ENCODE assay signal across 8 cellular contexts in the genomic region with DNA sequence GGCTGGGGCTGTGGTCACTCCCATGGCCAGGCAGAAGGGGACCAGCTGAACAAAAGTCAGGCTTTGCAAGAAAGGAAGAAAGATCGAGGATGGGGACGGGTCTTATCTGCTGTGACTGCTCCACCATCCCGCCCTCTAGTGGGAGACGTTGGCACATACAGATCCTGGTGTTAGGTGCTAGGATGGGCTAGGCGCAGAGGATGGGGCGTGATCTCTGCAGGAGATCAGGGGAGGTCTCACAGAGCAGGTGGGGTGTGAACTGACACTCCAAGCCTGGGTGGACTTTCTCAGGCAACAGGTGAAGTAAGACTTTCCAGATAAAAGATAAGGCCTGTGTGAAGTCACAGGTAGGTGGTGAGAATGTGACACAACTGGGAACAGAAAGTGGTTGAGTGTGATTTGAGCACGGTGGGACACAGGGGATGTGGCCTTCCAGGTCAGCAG.
DNase-seq lines count a peak whose midpoint lies in the region; ATAC-seq and TF ChIP-seq lines count a peak whose summit lies in the region.

No MANE protein-coding gene starts in this region.

- CTCF ChIA-PET in CD8-positive, alpha-beta T cell (lab: Charles Lee) = interaction anchor here (0.9 to 2.5 kb wide), 4 partner anchors 12 to 20 kb away, joined by 3 to 7 read pairs (median 4); no protein-coding TSS in a partner anchor

- H3K27ac ChIP-seq in CD8-positive, alpha-beta T cell (ENCODE audit: low read depth, low read length) = no peak overlapping the region

- H3K36me3 ChIP-seq in CD8-positive, alpha-beta T cell (ENCODE audit: insufficient read depth, low read length) = no peaks in the 10 kb centered on the region

- H3K4me3 Mint-ChIP-seq in CD8-positive, alpha-beta T cell = no peak overlapping the region
- no peak overlapping the region for H3K4me3 Mint-ChIP-seq in type B pancreatic cell

- intact Hi-C loops in CD8-positive, alpha-beta T cell (cut with DNase I, micrococcal nuclease) = no loop called here

- H3K27ac Mint-ChIP-seq in CD8-positive, alpha-beta T cell = no peak overlapping the region
- H3K27ac Mint-ChIP-seq in type B pancreatic cell = peak overlapping the region; percentile 78

- peaks cover 6% of the 10 kb centered on the region for H3K4me1 Mint-ChIP-seq in CD8-positive, alpha-beta T cell (ENCODE audit: low read depth)
- peaks cover 17% of the 10 kb centered on the region for H3K4me1 Mint-ChIP-seq in type B pancreatic cell (ENCODE audit: unreplicated experiment)

- DNase-seq in CD8-positive, alpha-beta T cell = peak in 4 of 7 experiments; percentile 10 to 34 (median 20)
- DNase-seq in LoVo (ENCODE audit: low spot score) (peak; percentile 50), islet precursor cell (peak; percentile 81), type B pancreatic cell (ENCODE audit: extremely low spot score, unreplicated experiment) (no peak)
- peak; percentile 61 to 67 for DNase-seq in activated T-cell treated with anti-CD3 and anti-CD28 coated beads, Interleukin-2, amount 50 U/mL, for 48 hours
- DNase-seq in activated CD4-positive, CD25-positive, alpha-beta regulatory T cell (lab: John Stamatoyannopoulos, UW) = no peak

- no peak overlapping the region for H3K4me3 ChIP-seq in CD8-positive, alpha-beta T cell (ENCODE audit: low read depth, low read length)

- POLR2A ChIA-PET in CD8-positive, alpha-beta T cell (lab: Charles Lee) = no interaction called here

- H3K36me3 Mint-ChIP-seq in CD8-positive, alpha-beta T cell = no peaks in the 10 kb centered on the region
- H3K36me3 Mint-ChIP-seq in type B pancreatic cell = no peaks in the 10 kb centered on the region

- ATAC-seq in CD8-positive, alpha-beta T cell = peak; percentile 61
- ATAC-seq in HG02885 (IDR thresholded peaks at IDR 0.05; ENCODE audit: poor library complexity, unreplicated experiment) = no peak
- no peak for ATAC-seq in GM19395 (IDR thresholded peaks at IDR 0.05; ENCODE audit: unreplicated experiment)

- no peaks in the 10 kb centered on the region for H3K4me1 ChIP-seq in CD8-positive, alpha-beta T cell (ENCODE audit: insufficient read depth, low read length)

- no peaks in the 10 kb centered on the region for H3K9me3 Mint-ChIP-seq in CD8-positive, alpha-beta T cell
- peaks cover 4% of the 10 kb centered on the region for H3K9me3 Mint-ChIP-seq in type B pancreatic cell

- no peaks in the 10 kb centered on the region for H3K9me3 ChIP-seq in CD8-positive, alpha-beta T cell (ENCODE audit: low read length)

- peaks cover 7% of the 10 kb centered on the region for H3K27me3 Mint-ChIP-seq in CD8-positive, alpha-beta T cell (ENCODE audit: low read depth)
- H3K27me3 Mint-ChIP-seq in type B pancreatic cell = peaks cover 3% of the 10 kb centered on the region

- peak; percentile 37 for TF ChIP-seq CTCF in CD8-positive, alpha-beta T cell (IDR thresholded peaks at IDR 0.05)
- TF ChIP-seq CTCF in type B pancreatic cell (conservative IDR thresholded peaks at IDR 0.05) = peak; percentile 77

- H3K27me3 ChIP-seq in CD8-positive, alpha-beta T cell (ENCODE audit: insufficient read depth, low read length) = no peaks in the 10 kb centered on the region

Comparison
In these comparisons a context has a peak if more than half of its experiments do, and no peak if none do; other contexts are left out.
1. DNase-seq: peak in CD8-positive, alpha-beta T cell (4 of 7), LoVo (single experiment), activated T-cell treated with anti-CD3 and anti-CD28 coated beads, Interleukin-2, amount 50 U/mL, for 48 hours (2 of 2) and islet precursor cell (single experiment); none in type B pancreatic cell (single experiment) and activated CD4-positive, CD25-positive, alpha-beta regulatory T cell (0 of 4).